In genomic region chr2:110114801-110115200, GRCh38 we compare ENCODE assay signal across 10 cellular contexts. TPM values are rescaled to one million over a fixed set of nuclear protein-coding genes. Genes with fewer than 3 reads are reported as not detected.
DNase-seq lines count a peak whose midpoint lies in the region; ATAC-seq and TF ChIP-seq lines count a peak whose summit lies in the region.
"Had no signal": no experiment of that assay in that cellular context is flagged by ENCODE, and none has a peak within 500 bp of the region (broad histone marks: within the 10 kb centered on the region; RNA-seq: fewer than 3 reads in every experiment).

No MANE protein-coding gene starts in this region.

- H3K36me3 ChIP-seq in GM23338 (ENCODE audit: insufficient read depth) = no peaks in the 10 kb centered on the region
- H3K36me3 ChIP-seq in Peyer's patch = no peaks in the 10 kb centered on the region
- no peaks in the 10 kb centered on the region for H3K36me3 ChIP-seq in gastroesophageal sphincter
- no peaks in the 10 kb centered on the region for H3K36me3 ChIP-seq in skeletal muscle satellite cell (ENCODE audit: insufficient read depth, low read length)
- H3K36me3 ChIP-seq in CD8-positive, alpha-beta T cell (ENCODE audit: insufficient read depth, low read length) = no peaks in the 10 kb centered on the region

- H3K27ac ChIP-seq in GM23338 (ENCODE audit: low read depth) (no peak overlapping the region), Peyer's patch (peak overlapping the region in 3 of 4 donors; percentile 92 to 93 (median 92)), gastroesophageal sphincter (peak overlapping the region in 3 of 4 donors; percentile 63 to 64 (median 64))
- no peak overlapping the region for H3K27ac ChIP-seq in CD8-positive, alpha-beta T cell (ENCODE audit: low read depth, low read length)

- no peaks in the 10 kb centered on the region for H3K79me2 ChIP-seq in GM23338 (replicated peaks; ENCODE audit: insufficient read depth)

- H3F3A ChIP-seq in GM23338 (replicated peaks; ENCODE audit: low read depth) = no peaks in the 10 kb centered on the region

- intact Hi-C loops in CD8-positive, alpha-beta T cell (cut with DNase I, micrococcal nuclease) = no loop called here
- intact Hi-C loops in lower leg skin (cut with DNase I; ENCODE audit: low total_unique reads) = no loop called here

- no peak overlapping the region; the same call in 1 of the 2 replicates for H2AFZ ChIP-seq in GM23338

- no peaks in the 10 kb centered on the region for H3K9me3 ChIP-seq in Peyer's patch
- H3K9me3 ChIP-seq in gastroesophageal sphincter = no peaks in the 10 kb centered on the region
- no peaks in the 10 kb centered on the region for H3K9me3 ChIP-seq in skeletal muscle satellite cell (replicated peaks; ENCODE audit: low read length)
- no peaks in the 10 kb centered on the region for H3K9me3 ChIP-seq in CD8-positive, alpha-beta T cell (ENCODE audit: low read length)

- peak overlapping the region; percentile 63 for H3K9ac ChIP-seq in skeletal muscle satellite cell (ENCODE audit: low read depth, low read length)

- POLR2A ChIA-PET in CD8-positive, alpha-beta T cell (lab: Charles Lee) = no interaction called here

- TF ChIP-seq EP300 in gastroesophageal sphincter (IDR thresholded peaks at IDR 0.05) = no peak

- H3K36me3 Mint-ChIP-seq in GM23338 (ENCODE audit: low read depth) = no peaks in the 10 kb centered on the region
- H3K36me3 Mint-ChIP-seq in CD8-positive, alpha-beta T cell = no peaks in the 10 kb centered on the region

- TF ChIP-seq CTCF in GM23338 (conservative IDR thresholded peaks at IDR 0.05; ENCODE audit: low read depth in 2 of 2) (no peak), Peyer's patch (IDR thresholded peaks at IDR 0.05) (no peak), gastroesophageal sphincter (IDR thresholded peaks at IDR 0.05) (no peak), lower leg skin (IDR thresholded peaks at IDR 0.05) (no peak)
- TF ChIP-seq CTCF in CD8-positive, alpha-beta T cell (IDR thresholded peaks at IDR 0.05) = no peak

- H3K27me3 ChIP-seq in GM23338 (ENCODE audit: insufficient read depth) (peaks cover 42% of the 10 kb centered on the region), Peyer's patch (no peaks in the 10 kb centered on the region), gastroesophageal sphincter (peaks cover 58% of the 10 kb centered on the region), skeletal muscle satellite cell (ENCODE audit: control insufficient read depth, insufficient read depth, low read length) (no peaks in the 10 kb centered on the region)
- H3K27me3 ChIP-seq in CD8-positive, alpha-beta T cell (ENCODE audit: insufficient read depth, low read length) = peaks cover 12% of the 10 kb centered on the region

- peak; percentile 7; the same call in 2 of the 3 replicates for ATAC-seq in GM23338
- ATAC-seq in gastroesophageal sphincter = no peak
- no peak for ATAC-seq in CD8-positive, alpha-beta T cell
- no peak for ATAC-seq in HG03135 (IDR thresholded peaks at IDR 0.05; ENCODE audit: unreplicated experiment)

- no peaks in the 10 kb centered on the region for H3K9me2 ChIP-seq in GM23338 (ENCODE audit: insufficient read depth)

- no peak overlapping the region for H3K27ac Mint-ChIP-seq in GM23338
- no peak overlapping the region for H3K27ac Mint-ChIP-seq in CD8-positive, alpha-beta T cell
- H3K27ac Mint-ChIP-seq: activated T-helper 1 cell treated with anti-CD3 and anti-CD28 coated beads, Interleukin-12 subunit alpha, Interleukin-12 subunit beta, Interleukin-2, Interleukin-4 antibody, amounts not matched to agents 30 ng/mL and 10 ng/mL and 1 ng/mL, durations not matched to agents 14 hours and 24 hours and 36 hours had no signal

- peaks cover 35% of the 10 kb centered on the region for H3K27me3 Mint-ChIP-seq in GM23338 (ENCODE audit: insufficient read depth, low read depth, poor library complexity)
- H3K27me3 Mint-ChIP-seq in CD8-positive, alpha-beta T cell (ENCODE audit: low read depth) = peaks cover 57% of the 10 kb centered on the region

- TF ChIP-seq POLR2A in Peyer's patch (IDR thresholded peaks at IDR 0.05) (peak; percentile 15 to 56), gastroesophageal sphincter (IDR thresholded peaks at IDR 0.05) (no peak), lower leg skin (IDR thresholded peaks at IDR 0.05) (no peak)

- H3K4me3 ChIP-seq in GM23338 (peak overlapping the region; percentile 70), Peyer's patch (peak overlapping the region; percentile 10 to 68 (median 54)), gastroesophageal sphincter (peak overlapping the region in 1 of 2 donors; percentile 51), skeletal muscle satellite cell (ENCODE audit: low read length) (peak overlapping the region; percentile 69), lower leg skin (ENCODE audit: low read depth, poor library complexity, severe bottlenecking) (no peak overlapping the region)
- H3K4me3 ChIP-seq in CD8-positive, alpha-beta T cell (ENCODE audit: low read depth, low read length) = no peak overlapping the region

- H3K9me3 Mint-ChIP-seq in GM23338 = no peaks in the 10 kb centered on the region; the same call in 2 of the 3 replicates
- H3K9me3 Mint-ChIP-seq in CD8-positive, alpha-beta T cell = peaks cover 3% of the 10 kb centered on the region

- no peaks in the 10 kb centered on the region for H3K4me1 ChIP-seq in GM23338 (ENCODE audit: insufficient read depth)
- H3K4me1 ChIP-seq in Peyer's patch = peaks cover 0 to 11% (median 2%) of the 10 kb centered on the region in 4 donors
- H3K4me1 ChIP-seq in gastroesophageal sphincter = peaks cover 0 to 19% (median 0%) of the 10 kb centered on the region in 3 donors
- H3K4me1 ChIP-seq in skeletal muscle satellite cell (ENCODE audit: control insufficient read depth, insufficient read depth, low read length) = peaks cover 18% of the 10 kb centered on the region
- peaks cover 6% of the 10 kb centered on the region for H3K4me1 ChIP-seq in CD8-positive, alpha-beta T cell (ENCODE audit: insufficient read depth, low read length)

- peak overlapping the region; percentile 70 for H3K4me3 Mint-ChIP-seq in GM23338
- H3K4me3 Mint-ChIP-seq in CD8-positive, alpha-beta T cell = no peak overlapping the region

- peak overlapping the region; percentile 87 for H3K4me2 ChIP-seq in GM23338
- H3K4me2 ChIP-seq in skeletal muscle satellite cell (ENCODE audit: low read length) = peak overlapping the region; percentile 91

- WGBS in gastroesophageal sphincter (ENCODE audit: low coverage in 1 of 2), 2 donors = 80 to 100% methylated on average over 1 to 2 of the region's 13 CpGs
- 45 to 49% methylated on average over 13 of the region's 13 CpGs for WGBS in lower leg skin, 2 donors

- H3K4me1 Mint-ChIP-seq in GM23338 = peaks cover 11% of the 10 kb centered on the region; the same call in 2 of the 3 replicates
- H3K4me1 Mint-ChIP-seq in CD8-positive, alpha-beta T cell (ENCODE audit: low read depth) = no peaks in the 10 kb centered on the region

- CTCF ChIA-PET in CD8-positive, alpha-beta T cell (lab: Charles Lee) = no interaction called here

- H4K20me1 ChIP-seq in GM23338 (replicated peaks; ENCODE audit: insufficient read depth) = no peaks in the 10 kb centered on the region

- DNase-seq in GM23338 (ENCODE audit: low spot score) (no peak), Peyer's patch (peak in 2 of 3 donors; percentile 62 to 72), lower leg skin (ENCODE audit: low spot score in 2 of 2) (no peak)
- no peak for DNase-seq in CD8-positive, alpha-beta T cell
- no peak for DNase-seq in activated effector memory CD4-positive, alpha-beta T cell treated with Interleukin-2 at 50 U/mL for 16 hours
- DNase-seq: effector CD8-positive, alpha-beta T cell had no signal

TF ChIP-seq in GM23338, 12 proteins besides CTCF, POLR2A, EP300 and RAD21 (continues in another document):
- no peak for TF ChIP-seq REST (IDR thresholded peaks at IDR 0.05; ENCODE audit: unreplicated experiment)
- TF ChIP-seq ZNF331 (CRISPR knock-in tag; IDR thresholded peaks at IDR 0.05; ENCODE audit: low read depth) = no peak
- TF ChIP-seq STAT1 (IDR thresholded peaks at IDR 0.05; ENCODE audit: unreplicated experiment) = no peak
- TF ChIP-seq CREB1 (CRISPR knock-in tag; IDR thresholded peaks at IDR 0.05; ENCODE audit: low read depth) = no peak
- TF ChIP-seq NANOG (IDR thresholded peaks at IDR 0.05; ENCODE audit: borderline replicate concordance) = no peak

RNA-seq across cellular contexts. Expression of gene MALL, which starts 0.8 kb away (rescaled TPM):
- 9.3 and 10.2 TPM in 2 replicates for total RNA-seq in GM23338 (2014; rRNA removed; shearing (Covaris generic))
- 5.3 and 5.9 TPM in 2 replicates for polyA plus RNA-seq in GM23338 (2016; fragmentation: Nextera tagmentation; extraction: Ambion mirVana)
- 100 to 1,000 TPM in 3 of 4 donors, 10 to 100 TPM in 1; 40.4 to 814 (median 603) TPM for total RNA-seq in Peyer's patch
- 10 to 100 TPM in 3 of 4 donors, 1 to 10 TPM in 1; 2.5 to 28.3 (median 14.8) TPM for total RNA-seq in gastroesophageal sphincter
- total RNA-seq in skeletal muscle satellite cell (2012; rRNA removed) = 2.0 and 5.9 TPM in 2 replicates
- not detected for total RNA-seq in CD8-positive, alpha-beta T cell
- total RNA-seq in lower leg skin = 10 to 100 TPM; 38.7 to 92.8 (median 54.1) TPM

Comparison
In these comparisons a context has a peak if more than half of its experiments do, and no peak if none do; other contexts are left out.
1. DNase-seq: peak in Peyer's patch (2 of 3); none in GM23338 (single experiment), CD8-positive, alpha-beta T cell (0 of 7), lower leg skin (0 of 2) and activated effector memory CD4-positive, alpha-beta T cell treated with Interleukin-2 at 50 U/mL for 16 hours (single experiment).
2. H3K27ac ChIP-seq: peak in Peyer's patch (3 of 4) and gastroesophageal sphincter (3 of 4); none in GM23338 (single experiment) and CD8-positive, alpha-beta T cell (single experiment).
3. H3K4me3 ChIP-seq: peak in GM23338 (single experiment), Peyer's patch (4 of 4) and skeletal muscle satellite cell (single experiment); none in CD8-positive, alpha-beta T cell (single experiment) and lower leg skin (single experiment).
4. POLR2A ChIP-seq: peak in Peyer's patch (2 of 2); none in gastroesophageal sphincter (0 of 2) and lower leg skin (0 of 2).